In the genomic region with DNA sequence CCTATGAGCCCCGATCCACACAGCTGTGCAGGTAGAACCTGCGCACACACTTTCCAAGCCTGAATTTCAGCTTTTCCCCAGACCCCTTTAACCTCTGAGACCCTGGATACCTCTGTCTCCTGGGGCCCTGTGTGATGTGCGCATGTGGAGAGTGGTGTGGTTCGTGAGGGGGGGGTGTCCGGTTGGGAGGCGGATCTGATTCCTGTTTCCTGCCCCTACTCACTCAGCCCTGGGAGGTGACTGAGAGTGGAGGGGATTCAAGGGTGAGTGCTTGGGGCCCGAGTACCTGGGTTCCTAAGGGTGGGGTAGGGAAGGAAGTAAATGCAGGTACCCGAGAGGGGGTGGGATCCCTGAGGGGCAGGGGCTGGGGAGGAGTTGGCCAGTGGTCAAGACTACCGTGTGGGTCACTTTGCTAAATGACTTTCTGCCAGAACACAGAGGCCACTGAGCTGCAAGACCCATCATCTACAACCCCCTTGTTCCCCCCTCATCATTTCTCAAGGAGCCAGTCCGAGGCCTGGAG, we compare ENCODE assay signal across 1 cellular context.
TF ChIP-seq lines count a peak whose summit lies in the region.

No MANE protein-coding gene starts in this region.

TF ChIP-seq in H1, 55 proteins besides CTCF, POLR2A, EP300 and RAD21:
- TF ChIP-seq TAF7 (optimal IDR thresholded peaks at IDR 0.05; ENCODE audit: borderline replicate concordance, low read depth, low read length) (no peak), RNF2 (IDR thresholded peaks at IDR 0.05; ENCODE audit: borderline replicate concordance, low read depth, low read length, missing control alignments, poor library complexity, severe bottlenecking) (no peak), SIN3A (conservative IDR thresholded peaks at IDR 0.05 in 1 of 2, IDR thresholded peaks at IDR 0.05 in 1 of 2; ENCODE audit: low read depth in 1 of 2, low read length in 2 of 2) (no peak), BACH1 (IDR thresholded peaks at IDR 0.05; ENCODE audit: low read length) (no peak), CHD1 (IDR thresholded peaks at IDR 0.05; ENCODE audit: low read depth, low read length) (no peak), EGR1 (IDR thresholded peaks at IDR 0.05; ENCODE audit: borderline replicate concordance, low read depth, low read length) (no peak), SIRT6 (IDR thresholded peaks at IDR 0.05; ENCODE audit: low read length) (no peak), SP4 (IDR thresholded peaks at IDR 0.05; ENCODE audit: low read length) (no peak), HDAC2 (IDR thresholded peaks at IDR 0.05; ENCODE audit: borderline replicate concordance in 1 of 2, low read depth in 2 of 2, low read length in 2 of 2) (no peak), SP1 (IDR thresholded peaks at IDR 0.05; ENCODE audit: low read depth, low read length) (no peak)
